ENCODE assay signal across 8 cellular contexts in the genomic region with DNA sequence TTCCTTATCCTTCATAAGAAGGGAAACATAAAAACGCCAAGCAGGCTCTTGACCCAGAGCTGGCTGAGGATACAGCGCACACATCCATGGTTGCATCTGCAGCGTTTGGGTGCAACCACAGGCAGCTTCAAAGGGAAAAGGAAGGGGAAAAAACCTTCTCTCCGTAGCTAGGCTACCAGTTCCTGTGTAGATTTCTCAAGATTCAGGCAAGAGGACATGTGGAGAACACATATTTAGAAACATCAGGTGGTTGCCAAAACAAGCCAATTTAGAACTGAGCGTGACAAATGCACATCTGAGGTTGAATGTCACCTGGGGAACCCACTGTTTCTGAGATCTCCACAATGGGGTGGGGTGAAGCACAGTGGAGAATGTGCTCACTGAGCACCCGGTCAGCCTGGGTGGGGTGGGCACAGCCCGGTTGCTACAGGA.
DNase-seq lines count a peak whose midpoint lies in the region; ATAC-seq lines count a peak whose summit lies in the region.

No MANE protein-coding gene starts in this region.

- peak overlapping the region; percentile 82 for H3K4me3 Mint-ChIP-seq in T-helper 17 cell

- H3K27me3 Mint-ChIP-seq in T-helper 17 cell = no peaks in the 10 kb centered on the region

- H3K9me3 ChIP-seq in T-helper 17 cell (ENCODE audit: control insufficient read depth, low read length, poor library complexity, severe bottlenecking) = no peaks in the 10 kb centered on the region

- H3K36me3 Mint-ChIP-seq in T-helper 17 cell (ENCODE audit: low read depth) = no peaks in the 10 kb centered on the region

- H3K4me1 Mint-ChIP-seq in T-helper 17 cell = peaks cover 22% of the 10 kb centered on the region

- H3K27ac Mint-ChIP-seq in T-helper 17 cell = peak overlapping the region; percentile 98

- ATAC-seq in GM19372 (IDR thresholded peaks at IDR 0.05; ENCODE audit: low read depth, unreplicated experiment) = peak; percentile 74
- peak; percentile 90 for ATAC-seq in T-helper 17 cell
- ATAC-seq in HG02840 (IDR thresholded peaks at IDR 0.05; ENCODE audit: low FRiP score, unreplicated experiment) = no peak

- DNase-seq in AG08395 (ENCODE audit: low spot score) (peak; percentile 59), T-helper 17 cell (peak in 2 of 3 donors; percentile 10 to 35), fibroblast of gingiva (ENCODE audit: low read depth) (peak; percentile 67), ureter (ENCODE audit: low spot score) (no peak), G401 (ENCODE audit: low spot score) (no peak), kidney glomerular epithelial cell (lab: John Stamatoyannopoulos, UW) (no peak)

- in situ Hi-C loops in G401 (cut with HindIII; ENCODE audit: low sequenced_read_pairs) = no loop called here

Comparison
In these comparisons a context has a peak if more than half of its experiments do, and no peak if none do; other contexts are left out.
1. DNase-seq: peak in AG08395 (single experiment), T-helper 17 cell (2 of 3) and fibroblast of gingiva (single experiment); none in ureter (single experiment), G401 (single experiment) and kidney glomerular epithelial cell (single experiment).